ENCODE assay signal across 16 cellular contexts in the genomic region with DNA sequence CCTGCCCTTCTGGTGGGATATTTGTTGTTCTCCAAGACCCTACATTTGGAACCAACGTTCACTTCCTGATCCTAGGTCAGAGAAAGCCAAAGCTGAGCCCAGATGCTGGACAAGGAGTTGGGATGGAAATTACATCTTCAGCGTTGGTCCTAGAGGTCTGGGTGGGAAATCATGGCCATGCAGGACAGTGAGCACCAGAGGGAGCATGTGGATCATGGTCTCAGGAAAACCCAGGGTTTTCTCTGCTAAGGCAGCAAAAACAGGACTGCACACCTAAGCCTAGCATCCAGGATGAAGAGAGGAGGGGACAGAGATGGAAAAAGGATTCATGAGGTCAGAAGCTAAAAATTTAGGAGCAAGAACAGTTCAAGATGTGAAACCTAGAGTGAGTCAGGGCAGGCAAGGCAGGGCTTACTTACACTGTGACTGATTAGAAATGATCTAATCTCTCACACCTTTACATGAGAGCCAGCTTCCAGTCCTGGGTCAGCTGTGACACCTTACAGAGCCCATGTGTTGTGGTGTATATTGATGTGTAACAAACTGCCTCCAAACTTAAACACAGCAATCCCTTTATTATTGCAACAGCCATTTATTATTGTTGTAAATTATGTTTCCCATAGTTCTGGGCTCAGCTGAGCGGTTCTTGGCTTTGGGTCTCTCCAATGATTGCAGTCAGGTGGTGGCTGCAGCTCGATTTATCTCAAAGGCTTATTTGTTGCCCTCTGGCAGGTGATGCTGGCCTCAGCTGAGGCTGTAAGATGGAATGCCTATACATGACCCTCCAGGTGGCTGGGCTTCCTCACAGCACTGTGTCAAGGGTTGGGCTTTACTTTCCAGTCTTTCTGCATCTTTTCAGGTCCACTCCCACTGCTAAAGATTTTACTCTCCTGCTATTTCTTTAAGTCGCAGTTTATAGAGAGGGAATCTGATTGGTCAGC. TPM values are rescaled to one million over a fixed set of nuclear protein-coding genes. Genes with fewer than 3 reads are reported as not detected.
A peak's percentile ranks its signal among the peaks of the same experiment; 100 is the strongest.
DNase-seq lines count a peak whose midpoint lies in the region; ATAC-seq, FAIRE-seq and TF ChIP-seq lines count a peak whose summit lies in the region.
"Had no signal": no experiment of that assay in that cellular context is flagged by ENCODE, and none has a peak within 500 bp of the region (broad histone marks: within the 10 kb centered on the region; RNA-seq: fewer than 3 reads in every experiment).

No MANE protein-coding gene starts in this region.

- TF ChIP-seq RAD21 in A549 (conservative IDR thresholded peaks at IDR 0.05 in 1 of 2, IDR thresholded peaks at IDR 0.05 in 1 of 2) = peak; percentile 45 to 58

- 10% methylated on average over 5 of the region's 5 CpGs for WGBS in A549 (ENCODE audit: missing lambda C conversion rate)

- TF ChIP-seq POLR2A in A549 (IDR thresholded peaks at IDR 0.05; ENCODE audit: low read length) = no peak

- H3K4me2 ChIP-seq in A549 = no peak overlapping the region
- no peak overlapping the region for H3K4me2 ChIP-seq in DND-41 (ENCODE audit: insufficient read depth, low read length)
- H3K4me2 ChIP-seq in Karpas-422 (ENCODE audit: low read depth, low read length, poor library complexity, severe bottlenecking) = no peak overlapping the region

- TF ChIP-seq EP300 in A549 (IDR thresholded peaks at IDR 0.05) = no peak

- POLR2A ChIA-PET in A549 (lab: Yijun Ruan, JAX) = no interaction called here

- H3K36me3 ChIP-seq in DND-41 (ENCODE audit: insufficient read depth, low read length) (no peaks in the 10 kb centered on the region), RWPE2 (ENCODE audit: low read depth) (no peaks in the 10 kb centered on the region), Karpas-422 (ENCODE audit: insufficient read depth, low read length) (no peaks in the 10 kb centered on the region)

- H3K9me2 ChIP-seq in Karpas-422 (replicated peaks; ENCODE audit: insufficient read depth, low read length) = no peaks in the 10 kb centered on the region

- H3K79me2 ChIP-seq in DND-41 (ENCODE audit: insufficient read depth, low read length) (no peaks in the 10 kb centered on the region), Karpas-422 (ENCODE audit: low read length) (no peaks in the 10 kb centered on the region)

- H4K20me1 ChIP-seq in DND-41 (ENCODE audit: insufficient read depth, low read length) (no peaks in the 10 kb centered on the region), Karpas-422 (ENCODE audit: insufficient read depth, low read depth, low read length) (no peaks in the 10 kb centered on the region)

- ATAC-seq in A549 (peak; percentile 45 to 60; a peak in 5 of 6 replicates), DND-41 (ENCODE audit: insufficient read depth, low read depth) (no peak), RWPE2 (ENCODE audit: low read depth) (peak; percentile 23; the same call in 1 of the 3 replicates), HG03520 (IDR thresholded peaks at IDR 0.05; ENCODE audit: unreplicated experiment) (no peak), GM18870 (IDR thresholded peaks at IDR 0.05; ENCODE audit: unreplicated experiment) (no peak)
- ATAC-seq: effector memory CD8-positive, alpha-beta T cell had no signal

- H2AFZ ChIP-seq in DND-41 (ENCODE audit: low read depth, low read length) = no peak overlapping the region
- H2AFZ ChIP-seq in Karpas-422 (ENCODE audit: low read length) = no peak overlapping the region

- TF ChIP-seq CTCF in A549 (IDR thresholded peaks at IDR 0.05) = peak; percentile 39
- peak; percentile 37 for TF ChIP-seq CTCF in DND-41 (IDR thresholded peaks at IDR 0.05; ENCODE audit: borderline replicate concordance, extremely low read depth, low read length, poor library complexity, severe bottlenecking)
- TF ChIP-seq CTCF in RWPE2 (IDR thresholded peaks at IDR 0.05; ENCODE audit: poor library complexity, severe bottlenecking) = peak; percentile 33

- H3K9ac ChIP-seq in DND-41 (ENCODE audit: low read depth, low read length) (no peak overlapping the region), Karpas-422 (ENCODE audit: low read length) (no peak overlapping the region)

- H3K4me1 ChIP-seq in A549 (no peaks in the 10 kb centered on the region), DND-41 (ENCODE audit: insufficient read depth, low read length) (no peaks in the 10 kb centered on the region), RWPE2 (ENCODE audit: insufficient read depth, poor library complexity, severe bottlenecking) (no peaks in the 10 kb centered on the region), Karpas-422 (ENCODE audit: low read length) (no peaks in the 10 kb centered on the region)

- CTCF ChIA-PET in A549 (lab: Yijun Ruan, JAX) = interaction anchor here (0.7 to 10.0 kb wide), 24 partner anchors 8 to 393 kb away, joined by 3 to 81 read pairs (median 4); a partner anchor contains a TSS

- FAIRE-seq in A549 (lab: Jason Lieb, UNC) = no peak

- H3K9me3 ChIP-seq in A549 (no peaks in the 10 kb centered on the region), DND-41 (ENCODE audit: insufficient read depth, low read length, severe bottlenecking) (no peaks in the 10 kb centered on the region), RWPE2 (ENCODE audit: severe bottlenecking) (no peaks in the 10 kb centered on the region), Karpas-422 (ENCODE audit: low read length) (no peaks in the 10 kb centered on the region)

- no peak overlapping the region for H3K4me3 ChIP-seq in A549
- no peak overlapping the region for H3K4me3 ChIP-seq in DND-41 (ENCODE audit: low read depth in 1 of 2, low read length in 2 of 2)
- no peak overlapping the region for H3K4me3 ChIP-seq in RWPE2 (ENCODE audit: severe bottlenecking)
- no peak overlapping the region for H3K4me3 ChIP-seq in Karpas-422 (ENCODE audit: low read length)
- H3K4me3 ChIP-seq: skin epidermis had no signal

- DNase-seq in A549 (ENCODE audit: low read depth in 1 of 2, low spot score in 1 of 2) (peak in 1 of 2 experiments; percentile 29), DND-41 (no peak), RWPE2 (ENCODE audit: low spot score) (no peak), fibroblast of peridontal ligament (ENCODE audit: extremely low read depth) (peak; percentile 14), Karpas-422 (no peak), T-helper 1 cell (no peak)
- DNase-seq: activated CD4-positive, alpha-beta T cell treated with anti-CD3 and anti-CD28 coated beads for 1 hour; effector memory CD8-positive, alpha-beta T cell; naive B cell; NCI-H2171; Right ventricle myocardium superior; stimulated activated CD8-positive, alpha-beta memory T cell treated with anti-CD3 and anti-CD28 coated beads, Interleukin-4, amount 100 ng/mL, for 48 hours had no signal

- no peak overlapping the region for H3K27ac ChIP-seq in A549
- H3K27ac ChIP-seq in DND-41 (ENCODE audit: low read length) = no peak overlapping the region
- H3K27ac ChIP-seq in RWPE2 (ENCODE audit: poor library complexity, severe bottlenecking) = no peak overlapping the region
- H3K27ac ChIP-seq in Karpas-422 (ENCODE audit: low read length) = no peak overlapping the region
- H3K27ac ChIP-seq: skin epidermis had no signal

- H3K27me3 ChIP-seq in DND-41 (ENCODE audit: insufficient read depth, low read length, poor library complexity) (peaks cover 12% of the 10 kb centered on the region), RWPE2 (ENCODE audit: insufficient read depth, poor library complexity, severe bottlenecking) (peaks cover 10% of the 10 kb centered on the region), Karpas-422 (ENCODE audit: low read length) (no peaks in the 10 kb centered on the region)

TF ChIP-seq in A549, 52 proteins besides CTCF, POLR2A, EP300 and RAD21:
- TF ChIP-seq SREBF2 (IDR thresholded peaks at IDR 0.05) (no peak), KDM1A (IDR thresholded peaks at IDR 0.05; ENCODE audit: low read depth) (no peak), TFCP2L1 (CRISPR knock-in tag; IDR thresholded peaks at IDR 0.05) (no peak), MAFK (IDR thresholded peaks at IDR 0.05; ENCODE audit: partially characterized antibody) (no peak), SMC3 (IDR thresholded peaks at IDR 0.05) (peak; percentile 28; the same call in 1 of the 3 replicates), FOSB (CRISPR knock-in tag; IDR thresholded peaks at IDR 0.05) (no peak), HOXB13 (CRISPR knock-in tag; IDR thresholded peaks at IDR 0.05; ENCODE audit: low read depth) (no peak)

RNA-seq across cellular contexts. Expression of a gene that starts 6.5 kb away (rescaled TPM):
- polyA plus RNA-seq in A549 (2011; rRNA removed) (0.12 and 0.32 TPM in 2 replicates), A549 (2017; fragmentation: RNase III; extraction: RNeasy Plus Mini Kit Qiagen cat#74134 plus additional on column Dnase treatment) (0.09 TPM in 1 of 3 replicates, not detected in the others)
- 0.03 TPM in 1 of 2 replicates, not detected in the other for polyA plus RNA-seq in A549 (2012; cell fraction: cytosol; rRNA removed)
- polyA plus RNA-seq in A549 (2012; cell fraction: nucleus; rRNA removed) = 0.02 TPM in 1 of 2 replicates, not detected in the other
- 0.15 TPM in 1 of 2 replicates, not detected in the other for polyA minus RNA-seq in A549 (2011; rRNA and poly(A)+ RNA removed)
- total RNA-seq in Karpas-422 (2014; rRNA removed; shearing (Covaris generic); ENCODE audit: low replicate concordance) = not detected in 2 replicates
- polyA plus RNA-seq: IgD-negative memory B cell had no signal

RNA-seq across cellular contexts. Expression of a gene that starts 16.1 kb away (rescaled TPM):
- not detected in 2 replicates for polyA plus RNA-seq in A549 (2011; rRNA removed)
- polyA plus RNA-seq in A549 (2012; cell fraction: cytosol; rRNA removed) = not detected in 2 replicates
- not detected in 2 replicates for polyA plus RNA-seq in A549 (2012; cell fraction: nucleus; rRNA removed)
- not detected in 3 replicates for polyA plus RNA-seq in A549 (2017; fragmentation: RNase III; extraction: RNeasy Plus Mini Kit Qiagen cat#74134 plus additional on column Dnase treatment)
- not detected in 2 replicates for polyA minus RNA-seq in A549 (2011; rRNA and poly(A)+ RNA removed)
- total RNA-seq in Karpas-422 (2014; rRNA removed; shearing (Covaris generic); ENCODE audit: low replicate concordance) = not detected in 2 replicates
- total RNA-seq: Right ventricle myocardium superior had no signal
- polyA plus RNA-seq: IgD-negative memory B cell had no signal

RNA-seq across cellular contexts. Expression of a gene that starts 24.9 kb away (rescaled TPM):
- polyA plus RNA-seq in A549 (2011; rRNA removed) = 2.9 and 3.3 TPM in 2 replicates
- polyA plus RNA-seq in A549 (2012; cell fraction: cytosol; rRNA removed) = 2.9 and 3.4 TPM in 2 replicates
- 22.0 and 22.7 TPM in 2 replicates for polyA plus RNA-seq in A549 (2012; cell fraction: nucleus; rRNA removed)
- polyA plus RNA-seq in A549 (2017; fragmentation: RNase III; extraction: RNeasy Plus Mini Kit Qiagen cat#74134 plus additional on column Dnase treatment) = 2.8 to 3.7 TPM (median 3.4 TPM) in 3 replicates
- polyA minus RNA-seq in A549 (2011; rRNA and poly(A)+ RNA removed) = 1.6 and 1.8 TPM in 2 replicates
- not detected in 2 replicates for total RNA-seq in Karpas-422 (2014; rRNA removed; shearing (Covaris generic); ENCODE audit: low replicate concordance)

RNA-seq across cellular contexts. Expression of a gene that starts 56.4 kb away (rescaled TPM):
- 1.1 and 2.0 TPM in 2 replicates for polyA plus RNA-seq in A549 (2011; rRNA removed)
- 1.3 and 2.0 TPM in 2 replicates for polyA plus RNA-seq in A549 (2012; cell fraction: cytosol; rRNA removed)
- 7.7 and 7.8 TPM in 2 replicates for polyA plus RNA-seq in A549 (2012; cell fraction: nucleus; rRNA removed)
- polyA plus RNA-seq in A549 (2017; fragmentation: RNase III; extraction: RNeasy Plus Mini Kit Qiagen cat#74134 plus additional on column Dnase treatment) = 3.6 to 5.2 TPM (median 4.6 TPM) in 3 replicates
- polyA minus RNA-seq in A549 (2011; rRNA and poly(A)+ RNA removed) = 1.7 and 2.4 TPM in 2 replicates
- 0.93 and 1.4 TPM in 2 replicates for total RNA-seq in Karpas-422 (2014; rRNA removed; shearing (Covaris generic); ENCODE audit: low replicate concordance)

Comparison
In these comparisons a context has a peak if more than half of its experiments do, and no peak if none do; other contexts are left out.
1. ATAC-seq: peak in A549 (2 of 2) and RWPE2 (single experiment); none in DND-41 (single experiment), HG03520 (single experiment) and GM18870 (single experiment).
2. Peak in every context shown above with its lines, with median percentiles within 50 percentile points of each other: CTCF ChIP-seq.